ENCODE assay signal across 9 cellular contexts in the genomic region with DNA sequence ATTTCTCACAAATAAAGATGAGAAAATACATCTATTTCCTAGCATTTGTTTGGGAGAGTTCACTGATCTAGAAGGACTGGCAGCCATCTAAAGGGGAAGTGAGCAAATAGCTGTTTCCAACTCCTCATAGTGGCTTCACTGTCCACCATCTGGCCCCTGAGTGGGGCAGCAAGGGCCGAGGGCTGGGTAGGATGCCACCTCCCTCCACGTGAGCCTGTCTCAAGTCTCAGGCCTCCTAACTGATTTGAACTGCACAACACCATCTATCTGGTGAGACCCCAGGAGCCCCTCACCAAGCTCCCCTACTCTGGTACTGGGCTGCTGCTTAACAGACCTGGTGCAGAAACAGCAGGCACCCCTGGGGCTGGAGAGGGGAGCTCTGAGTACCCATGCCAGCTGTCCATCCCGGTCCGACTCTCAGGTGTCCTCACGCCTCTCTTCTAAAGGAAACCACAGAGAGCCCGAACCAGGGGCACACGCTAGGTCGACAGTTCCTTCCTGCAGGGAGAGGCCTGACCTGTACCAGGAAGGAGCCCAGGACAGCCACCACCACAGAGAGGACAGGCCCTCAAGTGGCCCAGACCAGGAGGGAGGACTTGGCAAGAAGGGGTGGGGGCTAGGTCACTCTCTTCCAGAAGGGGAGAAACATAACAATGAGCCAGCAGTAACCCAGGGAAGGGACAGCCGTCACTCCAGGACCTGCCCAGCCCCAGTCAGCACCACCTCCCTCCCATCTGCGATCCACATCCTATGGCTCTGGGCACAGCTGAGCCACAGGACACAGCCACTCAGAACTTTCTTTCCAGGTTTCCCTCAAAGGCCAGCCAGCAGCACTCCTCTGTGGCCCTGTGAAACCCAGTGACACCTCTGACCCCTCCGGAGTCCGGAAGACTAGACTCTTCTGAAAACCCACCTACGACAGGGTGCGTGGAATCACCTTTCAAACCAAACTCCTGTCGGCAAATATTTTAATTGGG. TPM values are rescaled to one million over a fixed set of nuclear protein-coding genes. Genes with fewer than 3 reads are reported as not detected.
DNase-seq lines count a peak whose midpoint lies in the region; ATAC-seq lines count a peak whose summit lies in the region.
"Had no signal": no experiment of that assay in that cellular context is flagged by ENCODE, and none has a peak within 500 bp of the region (broad histone marks: within the 10 kb centered on the region; RNA-seq: fewer than 3 reads in every experiment).

No MANE protein-coding gene starts in this region.

- no peaks in the 10 kb centered on the region for H3K27me3 ChIP-seq in mesendoderm (ENCODE audit: insufficient read depth, low read length, poor library complexity)

- no peak overlapping the region for H3K4me3 ChIP-seq in mesendoderm (ENCODE audit: low read length)
- H3K4me3 ChIP-seq: lung had no signal

- H4K8ac ChIP-seq in mesendoderm (ENCODE audit: low read depth, low read length): no peak overlapping the region

- H2BK120ac ChIP-seq in mesendoderm (ENCODE audit: low read depth, low read length): no peak overlapping the region

- no peak overlapping the region for H2AK5ac ChIP-seq in mesendoderm (ENCODE audit: low read length)

- H3K79me2 ChIP-seq in mesendoderm (ENCODE audit: control insufficient read depth, insufficient read depth, low read length): peaks cover 83% of the 10 kb centered on the region

- peaks cover 63% of the 10 kb centered on the region for H3K79me1 ChIP-seq in mesendoderm (ENCODE audit: low read length)

- peak overlapping the region; percentile 56 for H3K56ac ChIP-seq in mesendoderm (ENCODE audit: low read length)

- no peak overlapping the region for H3K18ac ChIP-seq in mesendoderm (ENCODE audit: low read length)

- H3K4me1 ChIP-seq in mesendoderm (ENCODE audit: control insufficient read depth, low read depth, low read length): peaks cover 21% of the 10 kb centered on the region

- no peaks in the 10 kb centered on the region for H3K9me3 Mint-ChIP-seq in stimulated activated naive CD8-positive, alpha-beta T cell treated with anti-CD3 and anti-CD28 coated beads, Interleukin-15, Interleukin-2, amounts not matched to agents 100 ng/mL and 50 ng/mL, for 24 hours
- H3K9me3 Mint-ChIP-seq in activated T-helper 17 cell treated with anti-CD3 and anti-CD28 coated beads, Interleukin-2, amount 50 U/mL, for 72 hours: no peaks in the 10 kb centered on the region

- no peak overlapping the region for H3K23ac ChIP-seq in mesendoderm (ENCODE audit: low read length)

- H3K36me3 Mint-ChIP-seq in stimulated activated naive CD8-positive, alpha-beta T cell treated with anti-CD3 and anti-CD28 coated beads, Interleukin-15, Interleukin-2, amounts not matched to agents 100 ng/mL and 50 ng/mL, for 24 hours (ENCODE audit: low read depth): no peaks in the 10 kb centered on the region
- peaks cover 26% of the 10 kb centered on the region for H3K36me3 Mint-ChIP-seq in activated T-helper 17 cell treated with anti-CD3 and anti-CD28 coated beads, Interleukin-2, amount 50 U/mL, for 72 hours (ENCODE audit: low read depth)

- H3K4me3 Mint-ChIP-seq in stimulated activated naive CD8-positive, alpha-beta T cell treated with anti-CD3 and anti-CD28 coated beads, Interleukin-15, Interleukin-2, amounts not matched to agents 100 ng/mL and 50 ng/mL, for 24 hours: peak overlapping the region; percentile 90
- peak overlapping the region; percentile 89 for H3K4me3 Mint-ChIP-seq in activated T-helper 17 cell treated with anti-CD3 and anti-CD28 coated beads, Interleukin-2, amount 50 U/mL, for 72 hours

- H4K5ac ChIP-seq in mesendoderm (ENCODE audit: low read length): no peak overlapping the region

- H2BK15ac ChIP-seq in mesendoderm (replicated peaks; ENCODE audit: low read depth): no peak overlapping the region

- H3K9ac ChIP-seq in mesendoderm (ENCODE audit: low read length): peak overlapping the region; percentile 54

- no peaks in the 10 kb centered on the region for H3K27me3 Mint-ChIP-seq in stimulated activated naive CD8-positive, alpha-beta T cell treated with anti-CD3 and anti-CD28 coated beads, Interleukin-15, Interleukin-2, amounts not matched to agents 100 ng/mL and 50 ng/mL, for 24 hours
- no peaks in the 10 kb centered on the region for H3K27me3 Mint-ChIP-seq in activated T-helper 17 cell treated with anti-CD3 and anti-CD28 coated beads, Interleukin-2, amount 50 U/mL, for 72 hours

- H3K4me2 ChIP-seq in mesendoderm (ENCODE audit: low read length): no peak overlapping the region

- H3K4ac ChIP-seq in mesendoderm (ENCODE audit: low read depth, low read length): no peak overlapping the region

- H3K36me3 ChIP-seq in mesendoderm (ENCODE audit: control insufficient read depth, insufficient read depth, low read length): no peaks in the 10 kb centered on the region

- no peak for ATAC-seq in stimulated activated naive CD8-positive, alpha-beta T cell treated with anti-CD3 and anti-CD28 coated beads, Interleukin-15, Interleukin-2, amounts not matched to agents 100 U/mL and 50 U/mL, for 24 hours
- ATAC-seq in activated T-helper 17 cell treated with anti-CD3 and anti-CD28 coated beads, Interleukin-2, amount 50 U/mL, for 72 hours (replicated peaks): peak; percentile 3
- no peak for ATAC-seq in HG02885 (IDR thresholded peaks at IDR 0.05; ENCODE audit: poor library complexity, unreplicated experiment)

- no peak overlapping the region for H3K27ac ChIP-seq in mesendoderm (ENCODE audit: low read depth, low read length)

- peak overlapping the region; percentile 95 for H3K27ac Mint-ChIP-seq in stimulated activated naive CD8-positive, alpha-beta T cell treated with anti-CD3 and anti-CD28 coated beads, Interleukin-15, Interleukin-2, amounts not matched to agents 100 ng/mL and 50 ng/mL, for 24 hours
- peak overlapping the region; percentile 91 for H3K27ac Mint-ChIP-seq in activated T-helper 17 cell treated with anti-CD3 and anti-CD28 coated beads, Interleukin-2, amount 50 U/mL, for 72 hours

- H2BK5ac ChIP-seq in mesendoderm (ENCODE audit: low read length): no peak overlapping the region

- no peak for DNase-seq in stimulated activated naive CD8-positive, alpha-beta T cell treated with anti-CD3 and anti-CD28 coated beads, Interleukin-15, Interleukin-2, amounts not matched to agents 100 U/mL and 50 U/mL, for 24 hours
- DNase-seq in mesendoderm (no peak), cerebellar nuclear complex (lab: John Stamatoyannopoulos, UW) (no peak), NCI-H1092 treated with DMSO at 0.1 percent for 48 hours (lab: John Stamatoyannopoulos, UW) (no peak), OCI-M1 (lab: John Stamatoyannopoulos, UW) (no peak)

- peaks cover 90% of the 10 kb centered on the region for H3K4me1 Mint-ChIP-seq in stimulated activated naive CD8-positive, alpha-beta T cell treated with anti-CD3 and anti-CD28 coated beads, Interleukin-15, Interleukin-2, amounts not matched to agents 100 ng/mL and 50 ng/mL, for 24 hours (ENCODE audit: low read depth)
- H3K4me1 Mint-ChIP-seq in activated T-helper 17 cell treated with anti-CD3 and anti-CD28 coated beads, Interleukin-2, amount 50 U/mL, for 72 hours: peaks cover 26% of the 10 kb centered on the region

- no CpG with 5 or more reads among the region's 15 CpGs for WGBS in mesendoderm (ENCODE audit: extremely low coverage, insufficient coverage, low lambda C conversion rate)

RNA-seq across cellular contexts. Expression of a gene that starts 12.9 kb away (rescaled TPM):
- 100 to 1,000 TPM in 1 of 2 donors, 10 to 100 TPM in 1; 71.8 to 117 TPM for total RNA-seq in activated T-helper 17 cell treated with anti-CD3 and anti-CD28 coated beads, Interleukin-2, amount 50 U/mL, for 72 hours
- 29.4 TPM for polyA plus RNA-seq in mesendoderm (2013, experiment 1 of 2)
- 32.0 TPM for polyA plus RNA-seq in mesendoderm (2013, experiment 2 of 2)

RNA-seq across cellular contexts. Expression of a gene that starts 42.9 kb away (rescaled TPM):
- total RNA-seq in activated T-helper 17 cell treated with anti-CD3 and anti-CD28 coated beads, Interleukin-2, amount 50 U/mL, for 72 hours: 10 to 100 TPM; 56.5 to 74.9 TPM
- 59.8 TPM for polyA plus RNA-seq in mesendoderm (2013, experiment 1 of 2)
- polyA plus RNA-seq in mesendoderm (2013, experiment 2 of 2): 59.3 TPM

RNA-seq across cellular contexts. Expression of a gene that starts 42.9 kb away (rescaled TPM):
- 10 to 100 TPM; 19.3 to 23.6 TPM for total RNA-seq in activated T-helper 17 cell treated with anti-CD3 and anti-CD28 coated beads, Interleukin-2, amount 50 U/mL, for 72 hours
- polyA plus RNA-seq in mesendoderm (2013, experiment 1 of 2): 7.8 TPM
- polyA plus RNA-seq in mesendoderm (2013, experiment 2 of 2): 7.7 TPM
